Comparison of ENCODE assay signal across 21 cellular contexts in genomic region chr9:86859966-86860365, GRCh38.
"Had no signal": no experiment of that assay in that cellular context is flagged by ENCODE, and none has a peak within 500 bp of the region (broad histone marks: within the 10 kb centered on the region; RNA-seq: fewer than 3 reads in every experiment).

No MANE protein-coding gene starts in this region.

- H3K4me3 ChIP-seq: dorsolateral prefrontal cortex, lung, mucosa of descending colon, right lobe of liver, suprapubic skin, vagina had no signal

- H3K4me3 Mint-ChIP-seq: memory B cell; mesothelial cell of epicardium; naive B cell; natural killer cell treated with Interleukin-12 subunit alpha and Interleukin-12 subunit beta and Interleukin-15 and Interleukin-18, amount 100 ng/mL, for 72 hours; stimulated activated naive CD8-positive, alpha-beta T cell treated with anti-CD3 and anti-CD28 coated beads, Interleukin-15, amount 100 ng/mL, for 72 hours had no signal

- H3K27ac ChIP-seq: dorsolateral prefrontal cortex, parathyroid adenoma, right lobe of liver, suprapubic skin, vagina had no signal

- H3K27ac Mint-ChIP-seq: memory B cell; mesothelial cell of epicardium; naive B cell; natural killer cell treated with Interleukin-12 subunit alpha and Interleukin-12 subunit beta and Interleukin-15 and Interleukin-18, amount 100 ng/mL, for 72 hours; progenitor cell of endocrine pancreas; stimulated activated naive CD8-positive, alpha-beta T cell treated with anti-CD3 and anti-CD28 coated beads, Interleukin-15, amount 100 ng/mL, for 72 hours had no signal

- H2AFZ ChIP-seq: parathyroid adenoma had no signal

- H3K9me3 Mint-ChIP-seq: memory B cell; mesothelial cell of epicardium; natural killer cell treated with Interleukin-12 subunit alpha and Interleukin-12 subunit beta and Interleukin-15 and Interleukin-18, amount 100 ng/mL, for 72 hours; stimulated activated naive CD8-positive, alpha-beta T cell treated with anti-CD3 and anti-CD28 coated beads, Interleukin-15, amount 100 ng/mL, for 72 hours had no signal

- H3K36me3 Mint-ChIP-seq: memory B cell; mesothelial cell of epicardium; naive B cell; natural killer cell treated with Interleukin-12 subunit alpha and Interleukin-12 subunit beta and Interleukin-15 and Interleukin-18, amount 100 ng/mL, for 72 hours had no signal

- DNase-seq: dorsolateral prefrontal cortex; effector CD4-positive, alpha-beta T cell; mucosa of descending colon; naive B cell; occipital lobe; right lobe of liver; small intestine; stimulated activated CD4-positive, alpha-beta T cell treated with anti-CD3 and anti-CD28 coated beads, Interleukin-15, amount 100 ng/mL, for 24 hours; stimulated activated CD4-positive, alpha-beta T cell treated with anti-CD3 and anti-CD28 coated beads, Interleukin-2, amount 100 ng/mL, for 48 hours; stimulated activated naive CD4-positive, alpha-beta T cell; stimulated activated naive CD8-positive, alpha-beta T cell treated with anti-CD3 and anti-CD28 coated beads, Interleukin-15, amount 100 ng/mL, for 72 hours; trophoblast cell had no signal

- H3K27me3 ChIP-seq: right lobe of liver, suprapubic skin, vagina had no signal

- H3K79me2 ChIP-seq: parathyroid adenoma had no signal

- H3K36me3 ChIP-seq: right lobe of liver, suprapubic skin, vagina had no signal

- ATAC-seq: left lobe of liver; mucosa of descending colon; natural killer cell treated with Interleukin-12 subunit alpha and Interleukin-12 subunit beta and Interleukin-15 and Interleukin-18, amount 100 ng/mL, for 72 hours; right lobe of liver; stimulated activated naive CD8-positive, alpha-beta T cell treated with anti-CD3 and anti-CD28 coated beads, Interleukin-15, amount 100 ng/mL, for 72 hours had no signal

- H3K4me1 ChIP-seq: parathyroid adenoma, suprapubic skin, vagina had no signal

- H3K9me3 ChIP-seq: mucosa of descending colon, right lobe of liver, suprapubic skin, vagina had no signal

- H3K4me1 Mint-ChIP-seq: memory B cell; naive B cell; stimulated activated naive CD8-positive, alpha-beta T cell treated with anti-CD3 and anti-CD28 coated beads, Interleukin-15, amount 100 ng/mL, for 72 hours had no signal
